In the genomic region with DNA sequence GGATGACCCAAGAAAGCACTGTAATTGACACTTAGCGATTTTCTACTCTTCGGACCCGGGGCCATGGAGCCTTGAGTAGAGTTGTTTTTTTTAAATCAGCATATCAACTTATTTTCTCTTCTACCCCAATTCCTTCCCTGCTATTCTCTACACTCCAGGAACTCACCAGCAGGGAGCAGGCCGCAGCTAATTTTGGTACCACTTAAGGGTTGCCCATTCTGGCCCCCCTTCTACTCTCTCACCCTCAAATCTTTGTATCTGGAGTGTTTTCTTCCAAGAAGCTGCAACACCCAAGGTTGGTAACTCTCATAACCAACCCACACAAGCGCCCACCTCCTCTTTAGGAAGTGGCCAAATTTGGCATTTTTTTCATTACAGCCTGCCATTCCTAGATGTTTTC, we compare ENCODE assay signal across 11 cellular contexts. TPM values are rescaled to one million over a fixed set of nuclear protein-coding genes. Genes with fewer than 3 reads are reported as not detected.
DNase-seq lines count a peak whose midpoint lies in the region; ATAC-seq, FAIRE-seq and TF ChIP-seq lines count a peak whose summit lies in the region.
"Had no signal": no experiment of that assay in that cellular context is flagged by ENCODE, and none has a peak within 500 bp of the region (broad histone marks: within the 10 kb centered on the region; RNA-seq: fewer than 3 reads in every experiment).

No MANE protein-coding gene starts in this region.

- H3K4me3 ChIP-seq in breast epithelium (no peak overlapping the region), Loucy (ENCODE audit: low read length, poor library complexity, severe bottlenecking) (no peak overlapping the region), GM12878 (no peak overlapping the region), retinal pigment epithelial cell (ENCODE audit: low read length) (no peak overlapping the region)
- H3K4me3 ChIP-seq: suprapubic skin had no signal

- no peaks in the 10 kb centered on the region for H3K9me3 ChIP-seq in breast epithelium
- H3K9me3 ChIP-seq in Loucy (ENCODE audit: insufficient read depth, low read depth, low read length), result no peaks in the 10 kb centered on the region
- no peaks in the 10 kb centered on the region for H3K9me3 ChIP-seq in GM12878 (replicated peaks; ENCODE audit: control insufficient read depth, insufficient read depth, low read length)
- H3K9me3 ChIP-seq: suprapubic skin had no signal

- H2AFZ ChIP-seq in Loucy (ENCODE audit: low read length) (no peak overlapping the region), GM12878 (ENCODE audit: control insufficient read depth, low read depth, low read length) (no peak overlapping the region)

- no peak overlapping the region for H3K27ac Mint-ChIP-seq in MCF 10A (ENCODE audit: low read depth, unreplicated experiment)

- peak; percentile 53 for TF ChIP-seq RAD21 in GM12878 (IDR thresholded peaks at IDR 0.05; ENCODE audit: insufficient read depth, low read depth, low read length)

- H3K4me1 Mint-ChIP-seq in MCF 10A (ENCODE audit: insufficient read depth, unreplicated experiment), result no peaks in the 10 kb centered on the region

- in situ Hi-C loops in GM12878 (cut with MboI), result no loop called here

- no peaks in the 10 kb centered on the region for H4K20me1 ChIP-seq in Loucy (ENCODE audit: insufficient read depth, low read length, poor library complexity, severe bottlenecking)
- H4K20me1 ChIP-seq in GM12878 (ENCODE audit: control insufficient read depth, insufficient read depth), result no peaks in the 10 kb centered on the region

- H3K79me2 ChIP-seq in Loucy (ENCODE audit: insufficient read depth, low read length) (no peaks in the 10 kb centered on the region), GM12878 (ENCODE audit: control insufficient read depth, insufficient read depth, low read length) (peaks cover under 1% of the 10 kb centered on the region)

- peaks cover 1% of the 10 kb centered on the region for H3K36me3 Mint-ChIP-seq in MCF 10A (ENCODE audit: insufficient read depth, unreplicated experiment)

- H3K27me3 Mint-ChIP-seq in MCF 10A (ENCODE audit: insufficient read depth, unreplicated experiment), result no peaks in the 10 kb centered on the region

- H3K36me3 ChIP-seq in breast epithelium (no peaks in the 10 kb centered on the region), Loucy (ENCODE audit: insufficient read depth, low read length) (no peaks in the 10 kb centered on the region), GM12878 (ENCODE audit: control insufficient read depth in 2 of 2, insufficient read depth in 2 of 2, low read length in 1 of 2) (no peaks in the 10 kb centered on the region)
- H3K36me3 ChIP-seq: suprapubic skin had no signal

- ATAC-seq in GM12878, result peak; percentile 91

- BruUV-seq in MCF 10A (replicated peaks; lab: Mats Ljungman, UMichigan) (no TSS peak), GM12878 (replicated peaks; lab: Mats Ljungman, UMichigan) (no TSS peak)

- H3K4me1 ChIP-seq in breast epithelium (peaks cover 0 to 2% of the 10 kb centered on the region in 2 donors), Loucy (ENCODE audit: insufficient read depth, low read length, poor library complexity, severe bottlenecking) (no peaks in the 10 kb centered on the region), GM12878 (ENCODE audit: control insufficient read depth, insufficient read depth, low read length) (peaks cover 3% of the 10 kb centered on the region)

- intact Hi-C loops in MCF 10A (cut with micrococcal nuclease) (no loop called here), breast epithelium (cut with DNase I; ENCODE audit: low total_unique reads) (no loop called here), GM12878 (cut with micrococcal nuclease; ENCODE audit: unreplicated experiment) (no loop called here)

- no peak for TF ChIP-seq POLR2A in breast epithelium (IDR thresholded peaks at IDR 0.05)
- TF ChIP-seq POLR2A in GM12878 (IDR thresholded peaks at IDR 0.05; ENCODE audit: low read depth, low read length), result no peak

- no peaks in the 10 kb centered on the region for H3K9me2 ChIP-seq in Loucy (replicated peaks; ENCODE audit: low read depth, low read length)

- DNase-seq in MCF 10A (ENCODE audit: unreplicated experiment) (peak; percentile 24), breast epithelium (ENCODE audit: low spot score in 2 of 2) (no peak), GM12878 (ENCODE audit: low read depth, low spot score) (no peak), retinal pigment epithelial cell (ENCODE audit: low read depth) (no peak), mucosa of gallbladder (ENCODE audit: low spot score) (no peak)
- no peak for DNase-seq in activated CD8-positive, alpha-beta memory T cell treated with anti-CD3 and anti-CD28 coated beads for 24 hours
- DNase-seq in stimulated activated CD4-positive, alpha-beta T cell treated with anti-CD3 and anti-CD28 coated beads, Interleukin-12 subunit alpha, Interleukin-12 subunit beta, amount 100 ng/mL, for 4 hours, result no peak
- DNase-seq: C1 segment of cervical spinal cord, NCI-H146 had no signal

- H3K4me2 ChIP-seq in Loucy (ENCODE audit: low read depth, low read length, poor library complexity, severe bottlenecking) (no peak overlapping the region), GM12878 (ENCODE audit: control insufficient read depth, insufficient read depth) (no peak overlapping the region)

- FAIRE-seq in GM12878 (lab: Jason Lieb, UNC), result no peak

- TF ChIP-seq CTCF in MCF 10A (IDR thresholded peaks at IDR 0.05; ENCODE audit: unreplicated experiment) (no peak), breast epithelium (IDR thresholded peaks at IDR 0.05) (no peak), Loucy (conservative IDR thresholded peaks at IDR 0.05; ENCODE audit: low read length) (peak; percentile 51), GM12878 (IDR thresholded peaks at IDR 0.05 in 2 of 3, conservative IDR thresholded peaks at IDR 0.05 in 1 of 3; ENCODE audit: control insufficient read depth in 2 of 3, extremely low read depth in 1 of 3, insufficient read depth in 1 of 3, low read depth in 3 of 3, low read length in 3 of 3) (peak; percentile 7 to 57 (median 19); a peak in 3 of 6 replicates), retinal pigment epithelial cell (conservative IDR thresholded peaks at IDR 0.05; ENCODE audit: low read depth, low read length) (peak; percentile 14)

- H3K27ac ChIP-seq in breast epithelium, result no peak overlapping the region
- H3K27ac ChIP-seq in GM12878 (ENCODE audit: control insufficient read depth, insufficient read depth), result no peak overlapping the region
- H3K27ac ChIP-seq: suprapubic skin had no signal

- CTCF ChIA-PET in MCF 10A (lab: Yijun Ruan, JAX), result interaction anchor here (0.7 to 1.7 kb wide), 6 partner anchors 9 to 115 kb away, joined by 3 to 7 read pairs (median 3); no protein-coding TSS in a partner anchor
- CTCF ChIA-PET in GM12878 (lab: Yijun Ruan, JAX), result interaction anchor here (0.5 to 3.7 kb wide), 31 partner anchors 9 to 123 kb away, joined by 3 to 57 read pairs (median 5); a partner anchor contains a TSS

- POLR2A ChIA-PET in MCF 10A (lab: Yijun Ruan, JAX) (interaction anchor here (0.6 to 0.9 kb wide), 4 partner anchors 10 to 47 kb away, joined by 3 read pairs; no protein-coding TSS in a partner anchor), GM12878 (lab: Charles Lee) (interaction anchor here (1.0 to 1.3 kb wide), 2 partner anchors 9 to 49 kb away, joined by 3 to 5 read pairs; no protein-coding TSS in a partner anchor)

- H3K9me3 Mint-ChIP-seq in MCF 10A (ENCODE audit: unreplicated experiment), result no peaks in the 10 kb centered on the region

- H3K27me3 ChIP-seq in breast epithelium (no peaks in the 10 kb centered on the region), Loucy (ENCODE audit: insufficient read depth, low read length, poor library complexity, severe bottlenecking) (no peaks in the 10 kb centered on the region), GM12878 (replicated peaks in 1 of 2; ENCODE audit: control insufficient read depth in 2 of 2, insufficient read depth in 2 of 2, low read length in 1 of 2) (no peaks in the 10 kb centered on the region)
- H3K27me3 ChIP-seq: suprapubic skin had no signal

- no peak overlapping the region for H3K4me3 Mint-ChIP-seq in MCF 10A (ENCODE audit: unreplicated experiment)

- TF ChIP-seq EP300 in GM12878 (IDR thresholded peaks at IDR 0.05; ENCODE audit: borderline replicate concordance in 1 of 2, control insufficient read depth in 1 of 2, low read depth in 2 of 2, low read length in 2 of 2), result no peak

- WGBS in GM12878 (ENCODE audit: insufficient coverage, insufficient replicate concordance, low lambda C conversion rate, missing lambda C conversion rate), result 16% methylated on average over 5 of the region's 5 CpGs

- no peak overlapping the region for H3K9ac ChIP-seq in Loucy (ENCODE audit: low read depth, low read length, poor library complexity, severe bottlenecking)
- H3K9ac ChIP-seq in GM12878 (ENCODE audit: control insufficient read depth, insufficient read depth, low read length), result no peak overlapping the region

- H3F3A ChIP-seq in Loucy (ENCODE audit: low read depth), result no peaks in the 10 kb centered on the region

- SMC1A ChIA-PET in GM12878 (lab: Charles Lee; ENCODE audit: uncharacterized antibody, unreplicated experiment), result interaction anchor here (0.9 to 2.9 kb wide), 12 partner anchors 22 to 104 kb away, joined by 3 to 12 read pairs (median 4); no protein-coding TSS in a partner anchor

- RAD21 ChIA-PET in GM12878 (lab: Charles Lee; ENCODE audit: unreplicated experiment), result interaction anchor here (0.9 to 3.3 kb wide), 11 partner anchors 14 to 122 kb away, joined by 3 to 16 read pairs (median 4); a partner anchor contains a TSS

RNA-seq across cellular contexts. Expression of a gene that starts 5.5 kb away (rescaled TPM):
- total RNA-seq in MCF 10A (2022) (51.6 and 53.7 TPM in 2 replicates), breast epithelium (10 to 100 TPM; 24.3 to 51.2 (median 26.4) TPM), GM12878 (2014; rRNA removed) (57.1 and 61.2 TPM in 2 replicates), GM12878 (2014; rRNA removed; fragmentation: Illumina TruSeq; extraction: Trizol) (24.6 and 27.7 TPM in 2 replicates), GM12878 (2021) (66.7 and 67.8 TPM in 2 replicates), mucosa of gallbladder (33.6 TPM)
- 24.0 and 26.2 TPM in 2 replicates for total RNA-seq in GM12878 (2013; cell fraction: nucleolus; rRNA removed)
- polyA plus RNA-seq in GM12878 (2011; ENCODE audit: low read depth), result 45.6 TPM
- polyA plus RNA-seq in GM12878 (2011; rRNA removed) (60.2 and 104 TPM in 2 replicates), GM12878 (2014; fragmentation: Illumina TruSeq; extraction: Trizol) (96.5 and 101 TPM in 2 replicates), GM12878 (2014; fragmentation: Nextera tagmentation; extraction: Ambion mirVana) (100 to 1,000 TPM; 165 to 175 TPM), GM12878 (2014; rRNA removed) (99.5 and 103 TPM in 2 replicates), GM12878 (2016; fragmentation: Nextera tagmentation; extraction: Ambion mirVana) (100 to 1,000 TPM; 114 to 132 TPM)
- polyA plus RNA-seq in GM12878 (2011; cell fraction: cytosol; rRNA removed), result 159 TPM in 2 replicates
- polyA plus RNA-seq in GM12878 (2011; cell fraction: nucleus; rRNA removed), result 102 and 131 TPM in 2 replicates
- polyA plus RNA-seq in GM12878 (2012), result 40.8 and 41.4 TPM in 2 replicates
- polyA minus RNA-seq in GM12878 (2011; rRNA and poly(A)+ RNA removed), result 89.3 and 130 TPM in 2 replicates
- 30.7 and 43.2 TPM in 2 replicates for polyA minus RNA-seq in GM12878 (2011; cell fraction: cytosol; rRNA and poly(A)+ RNA removed)
- 39.7 and 43.2 TPM in 2 replicates for polyA minus RNA-seq in GM12878 (2011; cell fraction: nucleus; rRNA and poly(A)+ RNA removed)

RNA-seq across cellular contexts. Expression of a gene that starts 6.7 kb away (rescaled TPM):
- total RNA-seq in MCF 10A (2022) (18.5 and 22.2 TPM in 2 replicates), breast epithelium (10 to 100 TPM in 2 of 3 donors, 1 to 10 TPM in 1; 9.7 to 12.0 (median 10.5) TPM), GM12878 (2014; rRNA removed) (5.7 and 6.4 TPM in 2 replicates), GM12878 (2014; rRNA removed; fragmentation: Illumina TruSeq; extraction: Trizol) (3.3 and 3.6 TPM in 2 replicates), GM12878 (2021) (18.3 and 18.5 TPM in 2 replicates), mucosa of gallbladder (45.3 TPM)
- 35.8 and 38.5 TPM in 2 replicates for total RNA-seq in GM12878 (2013; cell fraction: nucleolus; rRNA removed)
- 5.8 TPM for polyA plus RNA-seq in GM12878 (2011; ENCODE audit: low read depth)
- polyA plus RNA-seq in GM12878 (2011; rRNA removed) (2.9 and 4.1 TPM in 2 replicates), GM12878 (2014; fragmentation: Illumina TruSeq; extraction: Trizol) (12.4 and 14.2 TPM in 2 replicates), GM12878 (2014; fragmentation: Nextera tagmentation; extraction: Ambion mirVana) (1 to 10 TPM; 2.8 to 2.9 TPM), GM12878 (2014; rRNA removed) (6.4 and 9.7 TPM in 2 replicates), GM12878 (2016; fragmentation: Nextera tagmentation; extraction: Ambion mirVana) (10 to 100 TPM; 14.0 to 14.7 TPM)
- polyA plus RNA-seq in GM12878 (2011; cell fraction: cytosol; rRNA removed), result 7.3 and 11.1 TPM in 2 replicates
- 9.1 and 11.8 TPM in 2 replicates for polyA plus RNA-seq in GM12878 (2011; cell fraction: nucleus; rRNA removed)
- 6.6 and 7.9 TPM in 2 replicates for polyA plus RNA-seq in GM12878 (2012)
- polyA minus RNA-seq in GM12878 (2011; rRNA and poly(A)+ RNA removed), result 15.1 and 16.6 TPM in 2 replicates
- 8.9 and 10.6 TPM in 2 replicates for polyA minus RNA-seq in GM12878 (2011; cell fraction: cytosol; rRNA and poly(A)+ RNA removed)
- 6.8 and 12.4 TPM in 2 replicates for polyA minus RNA-seq in GM12878 (2011; cell fraction: nucleus; rRNA and poly(A)+ RNA removed)

RNA-seq across cellular contexts. Expression of a gene that starts 48.3 kb away (rescaled TPM):
- 98.5 and 126 TPM in 2 replicates for total RNA-seq in MCF 10A (2022)
- 10 to 100 TPM; 49.8 to 78.3 (median 56.9) TPM for total RNA-seq in breast epithelium
- 29.2 and 39.1 TPM in 2 replicates for total RNA-seq in GM12878 (2013; cell fraction: nucleolus; rRNA removed)
- total RNA-seq in GM12878 (2014; rRNA removed), result 79.0 and 79.6 TPM in 2 replicates
- total RNA-seq in GM12878 (2014; rRNA removed; fragmentation: Illumina TruSeq; extraction: Trizol), result 72.0 and 72.5 TPM in 2 replicates
- 291 and 302 TPM in 2 replicates for total RNA-seq in GM12878 (2021)
- 30.4 TPM for polyA plus RNA-seq in GM12878 (2011; ENCODE audit: low read depth)
- polyA plus RNA-seq in GM12878 (2011; rRNA removed), result 90.1 and 150 TPM in 2 replicates
- polyA plus RNA-seq in GM12878 (2011; cell fraction: cytosol; rRNA removed), result 162 and 176 TPM in 2 replicates
- 153 and 169 TPM in 2 replicates for polyA plus RNA-seq in GM12878 (2011; cell fraction: nucleus; rRNA removed)
- 59.9 and 65.4 TPM in 2 replicates for polyA plus RNA-seq in GM12878 (2012)
- polyA plus RNA-seq in GM12878 (2014; fragmentation: Illumina TruSeq; extraction: Trizol), result 75.3 and 147 TPM in 2 replicates
- polyA plus RNA-seq in GM12878 (2014; fragmentation: Nextera tagmentation; extraction: Ambion mirVana), result 100 to 1,000 TPM in 1 of 2 experiments, 10 to 100 TPM in 1; 56.8 to 121 TPM
- 150 and 154 TPM in 2 replicates for polyA plus RNA-seq in GM12878 (2014; rRNA removed)
- polyA plus RNA-seq in GM12878 (2016; fragmentation: Nextera tagmentation; extraction: Ambion mirVana), result 100 to 1,000 TPM; 237 to 251 TPM
- 172 and 176 TPM in 2 replicates for polyA minus RNA-seq in GM12878 (2011; rRNA and poly(A)+ RNA removed)
- 71.6 and 96.9 TPM in 2 replicates for polyA minus RNA-seq in GM12878 (2011; cell fraction: cytosol; rRNA and poly(A)+ RNA removed)
- 19.0 and 28.4 TPM in 2 replicates for polyA minus RNA-seq in GM12878 (2011; cell fraction: nucleus; rRNA and poly(A)+ RNA removed)
- total RNA-seq in mucosa of gallbladder, result 113 TPM

RNA-seq across cellular contexts. Expression of a gene that starts 53.6 kb away (rescaled TPM):
- 9.1 and 9.5 TPM in 2 replicates for total RNA-seq in MCF 10A (2022)
- total RNA-seq in breast epithelium, result 10 to 100 TPM in 2 of 3 donors, 1 to 10 TPM in 1; 3.2 to 20.6 (median 14.2) TPM
- 66.0 and 68.2 TPM in 2 replicates for total RNA-seq in GM12878 (2013; cell fraction: nucleolus; rRNA removed)
- 35.3 and 37.1 TPM in 2 replicates for total RNA-seq in GM12878 (2014; rRNA removed)
- total RNA-seq in GM12878 (2014; rRNA removed; fragmentation: Illumina TruSeq; extraction: Trizol), result 23.7 and 24.2 TPM in 2 replicates
- total RNA-seq in GM12878 (2021), result 27.6 and 31.3 TPM in 2 replicates
- polyA plus RNA-seq in GM12878 (2011; ENCODE audit: low read depth), result 3.0 TPM
- 50.6 and 55.2 TPM in 2 replicates for polyA plus RNA-seq in GM12878 (2011; rRNA removed)
- 70.4 and 81.7 TPM in 2 replicates for polyA plus RNA-seq in GM12878 (2011; cell fraction: cytosol; rRNA removed)
- polyA plus RNA-seq in GM12878 (2011; cell fraction: nucleus; rRNA removed), result 47.5 and 49.0 TPM in 2 replicates
- 7.6 and 12.3 TPM in 2 replicates for polyA plus RNA-seq in GM12878 (2012)
- polyA plus RNA-seq in GM12878 (2014; fragmentation: Illumina TruSeq; extraction: Trizol), result 17.7 and 19.6 TPM in 2 replicates
- polyA plus RNA-seq in GM12878 (2014; fragmentation: Nextera tagmentation; extraction: Ambion mirVana), result under 1 TPM in 1 of 2 experiments, not detected in 1; 0.18 TPM
- 37.7 and 38.8 TPM in 2 replicates for polyA plus RNA-seq in GM12878 (2014; rRNA removed)
- 10 to 100 TPM; 28.7 to 35.5 TPM for polyA plus RNA-seq in GM12878 (2016; fragmentation: Nextera tagmentation; extraction: Ambion mirVana)
- polyA minus RNA-seq in GM12878 (2011; rRNA and poly(A)+ RNA removed), result 39.0 and 44.2 TPM in 2 replicates
- polyA minus RNA-seq in GM12878 (2011; cell fraction: cytosol; rRNA and poly(A)+ RNA removed), result 14.3 and 16.6 TPM in 2 replicates
- polyA minus RNA-seq in GM12878 (2011; cell fraction: nucleus; rRNA and poly(A)+ RNA removed), result 16.2 and 21.1 TPM in 2 replicates
- total RNA-seq in mucosa of gallbladder, result 10.9 TPM

Comparison
In these comparisons a context has a peak if more than half of its experiments do, and no peak if none do; other contexts are left out.
1. CTCF ChIP-seq: peak in Loucy (single experiment), GM12878 (3 of 3) and retinal pigment epithelial cell (single experiment); none in MCF 10A (single experiment) and breast epithelium (0 of 3).